In the genomic region with DNA sequence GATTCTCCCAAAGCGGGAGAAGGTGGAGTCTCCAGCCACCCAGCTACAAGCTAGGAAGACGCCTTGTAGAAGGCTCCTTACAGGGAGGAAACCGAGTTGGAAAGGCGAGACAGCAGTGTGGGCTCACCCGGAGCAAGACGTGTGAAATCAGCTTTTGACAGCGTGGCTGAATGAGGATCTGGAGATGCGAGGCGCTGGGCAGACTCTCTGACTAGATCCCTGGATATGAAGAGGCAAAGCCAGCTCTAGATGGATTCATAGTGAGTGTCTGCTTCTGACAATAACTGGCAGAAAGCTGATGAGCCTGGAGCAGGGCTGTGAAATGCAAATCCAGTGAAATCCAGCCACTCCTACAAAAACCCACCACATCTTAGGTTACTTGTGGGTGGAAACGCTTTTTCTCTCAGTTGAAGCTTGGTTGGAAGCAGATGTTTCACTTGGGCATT, we compare ENCODE assay signal across 19 cellular contexts. TPM values are rescaled to one million over a fixed set of nuclear protein-coding genes. Genes with fewer than 3 reads are reported as not detected.
DNase-seq lines count a peak whose midpoint lies in the region; ATAC-seq and TF ChIP-seq lines count a peak whose summit lies in the region.
"Had no signal": no experiment of that assay in that cellular context is flagged by ENCODE, and none has a peak within 500 bp of the region (broad histone marks: within the 10 kb centered on the region; RNA-seq: fewer than 3 reads in every experiment).

No MANE protein-coding gene starts in this region.

- no peak overlapping the region for H3K4me3 ChIP-seq in left ventricle myocardium inferior
- no peak overlapping the region for H3K4me3 ChIP-seq in esophagus muscularis mucosa
- H3K4me3 ChIP-seq in parathyroid adenoma (ENCODE audit: low read depth, low read length) = no peak overlapping the region
- H3K4me3 ChIP-seq in upper lobe of right lung = no peak overlapping the region
- H3K4me3 ChIP-seq: HAP-1, right lobe of liver had no signal

- no peak for TF ChIP-seq EP300 in esophagus muscularis mucosa (IDR thresholded peaks at IDR 0.05)

- intact Hi-C loops in left ventricle myocardium inferior (cut with micrococcal nuclease) (no loop called here), left cardiac atrium (cut with DNase I) (no loop called here), esophagus muscularis mucosa (cut with DNase I) (no loop called here), upper lobe of right lung (cut with DNase I) (no loop called here)

- TF ChIP-seq CTCF in left ventricle myocardium inferior (IDR thresholded peaks at IDR 0.05; ENCODE audit: borderline replicate concordance) = no peak
- no peak for TF ChIP-seq CTCF in esophagus muscularis mucosa (IDR thresholded peaks at IDR 0.05)
- TF ChIP-seq CTCF in parathyroid adenoma (IDR thresholded peaks at IDR 0.05) = no peak
- TF ChIP-seq CTCF in upper lobe of right lung (IDR thresholded peaks at IDR 0.05) = no peak

- H3K27me3 ChIP-seq in left ventricle myocardium inferior (ENCODE audit: low read depth) (no peaks in the 10 kb centered on the region), esophagus muscularis mucosa (no peaks in the 10 kb centered on the region), parathyroid adenoma (ENCODE audit: control insufficient read depth, insufficient read depth, low read length) (no peaks in the 10 kb centered on the region), upper lobe of right lung (no peaks in the 10 kb centered on the region)
- H3K27me3 ChIP-seq: right lobe of liver had no signal

- H3K4me1 ChIP-seq in left ventricle myocardium inferior (peaks cover 81% of the 10 kb centered on the region), esophagus muscularis mucosa (peaks cover 46 to 71% (median 54%) of the 10 kb centered on the region in 4 donors), parathyroid adenoma (no peaks in the 10 kb centered on the region), upper lobe of right lung (peaks cover 27% of the 10 kb centered on the region)
- H3K4me1 ChIP-seq: HAP-1, right lobe of liver had no signal

- H3K9me3 ChIP-seq in left ventricle myocardium inferior (replicated peaks) (no peaks in the 10 kb centered on the region), esophagus muscularis mucosa (no peaks in the 10 kb centered on the region), parathyroid adenoma (ENCODE audit: control insufficient read depth, low read length) (no peaks in the 10 kb centered on the region), upper lobe of right lung (no peaks in the 10 kb centered on the region)
- H3K9me3 ChIP-seq: HAP-1, right lobe of liver had no signal

- H3K36me3 ChIP-seq in left ventricle myocardium inferior (peaks cover 35% of the 10 kb centered on the region), esophagus muscularis mucosa (peaks cover 0 to 66% (median 59%) of the 10 kb centered on the region in 4 donors), parathyroid adenoma (ENCODE audit: control insufficient read depth, insufficient read depth, low read length) (no peaks in the 10 kb centered on the region), upper lobe of right lung (peaks cover 33% of the 10 kb centered on the region)
- H3K36me3 ChIP-seq: HAP-1 had no signal

- H3K4me2 ChIP-seq in parathyroid adenoma (ENCODE audit: low read length) = no peak overlapping the region

- H3K27ac ChIP-seq in left ventricle myocardium inferior (replicated peaks) (peak overlapping the region; percentile 72), esophagus muscularis mucosa (replicated peaks in 1 of 4) (peak overlapping the region; percentile 42 to 68 (median 66)), parathyroid adenoma (peak overlapping the region; percentile 44), upper lobe of right lung (peak overlapping the region; percentile 68)

- no peak overlapping the region for H2AFZ ChIP-seq in parathyroid adenoma

- no peak for TF ChIP-seq POLR2A in esophagus muscularis mucosa (IDR thresholded peaks at IDR 0.05; ENCODE audit: low read depth)

- no peaks in the 10 kb centered on the region for H3K79me2 ChIP-seq in parathyroid adenoma

- ATAC-seq in left cardiac atrium (no peak), upper lobe of right lung (no peak), GM18868 (IDR thresholded peaks at IDR 0.05; ENCODE audit: unreplicated experiment) (no peak)

- WGBS in esophagus muscularis mucosa = 86% methylated on average over 10 of the region's 10 CpGs

- DNase-seq in left ventricle myocardium inferior = no peak
- DNase-seq in left cardiac atrium = no peak
- no peak for DNase-seq in esophagus muscularis mucosa (ENCODE audit: extremely low spot score)
- no peak for DNase-seq in upper lobe of right lung
- DNase-seq in stimulated activated CD4-positive, alpha-beta T cell treated with anti-CD3 and anti-CD28 coated beads, Interleukin-4, amount 100 ng/mL, for 24 hours = no peak
- DNase-seq in SKM-1 (lab: John Stamatoyannopoulos, UW; ENCODE audit: unreplicated experiment) = no peak
- DNase-seq: activated CD4-positive, alpha-beta T cell treated with anti-CD3 and anti-CD28 coated beads for 1 hour; activated T-cell treated with anti-CD3 and anti-CD28 coated beads, Interleukin-2, amount 50 U/mL, for 1 hour; effector CD4-positive, alpha-beta T cell; foreskin melanocyte; KG1; naive B cell; NCI-H1694; NCI-H510A; right lobe of liver; T-helper 2 cell had no signal

- H3K9ac ChIP-seq in parathyroid adenoma = no peak overlapping the region

RNA-seq across cellular contexts. Expression of a gene that starts 41.0 kb away (rescaled TPM):
- total RNA-seq in left ventricle myocardium inferior = not detected
- not detected for total RNA-seq in left cardiac atrium
- total RNA-seq in esophagus muscularis mucosa = 1 to 10 TPM in 1 of 4 donors, not detected in 3; 1.2 TPM
- total RNA-seq in upper lobe of right lung = not detected

RNA-seq across cellular contexts. Expression of a gene that starts 46.8 kb away (rescaled TPM):
- total RNA-seq in left ventricle myocardium inferior = 19.1 TPM
- total RNA-seq in left cardiac atrium = 10 to 100 TPM; 23.4 to 38.7 TPM
- total RNA-seq in esophagus muscularis mucosa = 10 to 100 TPM; 48.0 to 61.6 (median 57.2) TPM
- total RNA-seq in upper lobe of right lung = 82.9 TPM

RNA-seq across cellular contexts. Expression of a gene that starts 49.2 kb away (rescaled TPM):
- total RNA-seq in left ventricle myocardium inferior (26.1 TPM), left cardiac atrium (10 to 100 TPM; 20.3 to 21.1 TPM), esophagus muscularis mucosa (10 to 100 TPM in 2 of 4 donors, 1 to 10 TPM in 2; 7.9 to 25.4 (median 14.9) TPM), upper lobe of right lung (23.4 TPM)
